ENCODE assay signal across 10 cellular contexts in genomic region chr17:40564883-40565744, GRCh38. TPM values are rescaled to one million over a fixed set of nuclear protein-coding genes. Genes with fewer than 3 reads are reported as not detected.
DNase-seq lines count a peak whose midpoint lies in the region; ATAC-seq and TF ChIP-seq lines count a peak whose summit lies in the region.
"Had no signal": no experiment of that assay in that cellular context is flagged by ENCODE, and none has a peak within 500 bp of the region (broad histone marks: within the 10 kb centered on the region; RNA-seq: fewer than 3 reads in every experiment).

A gene with protein sequence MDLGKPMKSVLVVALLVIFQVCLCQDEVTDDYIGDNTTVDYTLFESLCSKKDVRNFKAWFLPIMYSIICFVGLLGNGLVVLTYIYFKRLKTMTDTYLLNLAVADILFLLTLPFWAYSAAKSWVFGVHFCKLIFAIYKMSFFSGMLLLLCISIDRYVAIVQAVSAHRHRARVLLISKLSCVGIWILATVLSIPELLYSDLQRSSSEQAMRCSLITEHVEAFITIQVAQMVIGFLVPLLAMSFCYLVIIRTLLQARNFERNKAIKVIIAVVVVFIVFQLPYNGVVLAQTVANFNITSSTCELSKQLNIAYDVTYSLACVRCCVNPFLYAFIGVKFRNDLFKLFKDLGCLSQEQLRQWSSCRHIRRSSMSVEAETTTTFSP (minus strand): TSS chr17:40565472. CDS start chr17:40565409, 63 bp downstream.

- no peaks in the 10 kb centered on the region for H3K36me3 ChIP-seq in A673 (ENCODE audit: insufficient read depth, low read length, poor library complexity, severe bottlenecking)

- in situ Hi-C loops in G401 (cut with HindIII; ENCODE audit: low sequenced_read_pairs), result no loop called here

- peak; percentile 65 for TF ChIP-seq POLR2A in GM10847 (IDR thresholded peaks at IDR 0.05; ENCODE audit: extremely low read depth, insufficient read length)

- DNase-seq in T-helper 2 cell (peak; percentile 62 to 87 (median 77)), cerebellar cortex (ENCODE audit: low spot score) (no peak), G401 (ENCODE audit: low spot score) (no peak), A673 (ENCODE audit: low spot score) (no peak)
- peak; percentile 45 to 93 (median 76) for DNase-seq in activated naive CD4-positive, alpha-beta T cell (lab: John Stamatoyannopoulos, UW)
- DNase-seq in stimulated activated CD4-positive, alpha-beta T cell treated with anti-CD3 and anti-CD28 coated beads, Interleukin-1b, Interleukin-23, amount 100 ng/mL, for 48 hours, result peak; percentile 85

- no peak within 1 kb of the TSS for H3K4me3 ChIP-seq in A673 (ENCODE audit: low read depth, low read length, poor library complexity, severe bottlenecking)
- H3K4me3 ChIP-seq: lung had no signal

- ATAC-seq in HG03175 (IDR thresholded peaks at IDR 0.05; ENCODE audit: unreplicated experiment), result no peak

- no peak within 1 kb of the TSS for H3K27ac ChIP-seq in A673 (ENCODE audit: low read depth, low read length, poor library complexity, severe bottlenecking)

- intact Hi-C loops in A673 (cut with micrococcal nuclease; ENCODE audit: unreplicated experiment), result loop anchor here (10.0 kb wide), 1 partner anchor 210 kb away; no protein-coding TSS in a partner anchor

- no peak for TF ChIP-seq CTCF in A673 (conservative IDR thresholded peaks at IDR 0.05; ENCODE audit: low read depth, low read length)

- peaks cover 2% of the 10 kb centered on the region for H3K4me1 ChIP-seq in A673 (ENCODE audit: insufficient read depth, low read length, poor library complexity, severe bottlenecking)

- CTCF ChIA-PET in A673 (lab: Charles Lee), result no interaction called here

- BruUV-seq in A673 (replicated peaks; lab: Mats Ljungman, UMichigan), result no TSS peak

- POLR2A ChIA-PET in A673 (lab: Charles Lee; ENCODE audit: low non-redundant PET), result no interaction called here

- no peaks in the 10 kb centered on the region for H3K27me3 ChIP-seq in A673 (replicated peaks; ENCODE audit: insufficient read depth, low read depth, low read length, poor library complexity)

- no peaks in the 10 kb centered on the region for H3K9me3 ChIP-seq in A673 (ENCODE audit: low read depth, low read length, poor library complexity, severe bottlenecking)

RNA-seq across cellular contexts. Expression of the gene that starts here (rescaled TPM):
- total RNA-seq in G401 (2014; rRNA removed; shearing (Covaris generic)), result not detected in 2 replicates
- 0.30 and 0.55 TPM in 2 replicates for total RNA-seq in A673 (2021)
- total RNA-seq: bronchial epithelial cell had no signal

Comparison
In these comparisons a context has a peak if more than half of its experiments do, and no peak if none do; other contexts are left out.
1. DNase-seq: peak in T-helper 2 cell (5 of 5), activated naive CD4-positive, alpha-beta T cell (4 of 4) and stimulated activated CD4-positive, alpha-beta T cell treated with anti-CD3 and anti-CD28 coated beads, Interleukin-1b, Interleukin-23, amount 100 ng/mL, for 48 hours (single experiment); none in cerebellar cortex (single experiment), G401 (single experiment) and A673 (single experiment).